In the genomic region with DNA sequence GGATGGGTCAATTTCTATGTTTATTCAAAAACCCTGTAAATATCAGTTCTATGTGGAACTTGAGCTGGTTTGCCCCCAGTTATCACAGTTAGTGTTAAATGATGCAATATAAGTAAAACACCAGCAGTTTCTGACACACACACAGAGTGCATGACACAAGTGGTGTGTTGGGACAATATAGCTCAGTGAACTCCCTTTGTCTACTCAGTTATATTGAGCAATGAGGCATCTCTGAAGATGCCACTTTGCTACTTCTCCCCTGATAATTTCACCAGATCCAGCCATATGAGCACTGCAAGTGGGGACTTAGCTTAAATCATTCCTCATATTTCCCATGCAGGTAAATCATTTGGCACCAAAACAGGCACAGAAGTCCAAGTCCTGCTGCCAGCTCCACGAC, we compare ENCODE assay signal across 5 cellular contexts. TPM values are rescaled to one million over a fixed set of nuclear protein-coding genes. Genes with fewer than 3 reads are reported as not detected.
"Had no signal": no experiment of that assay in that cellular context is flagged by ENCODE, and none has a peak within 500 bp of the region (broad histone marks: within the 10 kb centered on the region; RNA-seq: fewer than 3 reads in every experiment).

No MANE protein-coding gene starts in this region.

RNA-seq across cellular contexts. Expression of a gene that starts 33.0 kb away (rescaled TPM):
- total RNA-seq: GM23338, H1, H4, H7, H9 had no signal
- polyA plus RNA-seq: GM23338, H1 had no signal
